Comparison of ENCODE assay signal across 28 cellular contexts in genomic region chr7:133445617-133446016, GRCh38.
"Had no signal": no experiment of that assay in that cellular context is flagged by ENCODE, and none has a peak within 500 bp of the region (broad histone marks: within the 10 kb centered on the region; RNA-seq: fewer than 3 reads in every experiment).

No MANE protein-coding gene starts in this region.

- ATAC-seq: stimulated activated effector memory CD8-positive, alpha-beta T cell treated with anti-CD3 and anti-CD28 coated beads, Interleukin-12 subunit alpha, Interleukin-12 subunit beta, amount 100 ng/mL, for 72 hours; stimulated activated memory B cell treated with anti-CD40 and anti-IgM and Interleukin-4, amounts not matched to agents 10 μg/mL and 1 μg/mL and 100 μg/mL, for 72 hours; stimulated activated naive CD8-positive, alpha-beta T cell treated with anti-CD3 and anti-CD28 coated beads, Interleukin-15, amount 100 ng/mL, for 72 hours; stimulated activated naive CD8-positive, alpha-beta T cell treated with anti-CD3 and anti-CD28 coated beads, Interleukin-15, Interleukin-2, amounts not matched to agents 100 U/mL and 50 U/mL, for 24 hours; upper lobe of right lung had no signal

- H3K27ac Mint-ChIP-seq: stimulated activated effector memory CD8-positive, alpha-beta T cell treated with anti-CD3 and anti-CD28 coated beads, Interleukin-12 subunit alpha, Interleukin-12 subunit beta, amount 100 ng/mL, for 72 hours; stimulated activated memory B cell treated with anti-CD40 and anti-IgM and Interleukin-4, amounts not matched to agents 10 μg/mL and 1 μg/mL and 100 μg/mL, for 72 hours; stimulated activated naive CD8-positive, alpha-beta T cell treated with anti-CD3 and anti-CD28 coated beads, Interleukin-15, amount 100 ng/mL, for 72 hours; stimulated activated naive CD8-positive, alpha-beta T cell treated with anti-CD3 and anti-CD28 coated beads, Interleukin-15, Interleukin-2, amounts not matched to agents 100 ng/mL and 50 ng/mL, for 24 hours; type B pancreatic cell had no signal

- H3K36me3 ChIP-seq: stomach, suprapubic skin, thoracic aorta, thyroid gland, tibial artery, tibial nerve, transverse colon, upper lobe of left lung, upper lobe of right lung, uterus, vagina had no signal

- H3K4me1 ChIP-seq: suprapubic skin, testis, thyroid gland, tibial artery, tibial nerve, transverse colon, upper lobe of left lung, upper lobe of right lung, uterus, vagina had no signal

- FAIRE-seq: urothelium cell line had no signal

- H3K9me3 Mint-ChIP-seq: stimulated activated effector memory CD8-positive, alpha-beta T cell treated with anti-CD3 and anti-CD28 coated beads, Interleukin-12 subunit alpha, Interleukin-12 subunit beta, amount 100 ng/mL, for 72 hours; stimulated activated memory B cell treated with anti-CD40 and anti-IgM and Interleukin-4, amounts not matched to agents 10 μg/mL and 1 μg/mL and 100 μg/mL, for 72 hours; stimulated activated naive CD8-positive, alpha-beta T cell treated with anti-CD3 and anti-CD28 coated beads, Interleukin-15, Interleukin-2, amounts not matched to agents 100 ng/mL and 50 ng/mL, for 24 hours; type B pancreatic cell had no signal

- H3K27me3 Mint-ChIP-seq: stimulated activated memory B cell treated with anti-CD40 and anti-IgM and Interleukin-4, amounts not matched to agents 10 μg/mL and 1 μg/mL and 100 μg/mL, for 72 hours; stimulated activated naive CD8-positive, alpha-beta T cell treated with anti-CD3 and anti-CD28 coated beads, Interleukin-15, amount 100 ng/mL, for 72 hours; stimulated activated naive CD8-positive, alpha-beta T cell treated with anti-CD3 and anti-CD28 coated beads, Interleukin-15, Interleukin-2, amounts not matched to agents 100 ng/mL and 50 ng/mL, for 24 hours; type B pancreatic cell had no signal

- DNase-seq: stimulated activated CD4-positive, alpha-beta T cell treated with anti-CD3 and anti-CD28 coated beads, Interleukin-2, amount 100 ng/mL, for 48 hours; stimulated activated CD4-positive, alpha-beta T cell treated with anti-CD3 and anti-CD28 coated beads, Interleukin-4, amount 100 ng/mL, for 1 hour; stimulated activated CD4-positive, alpha-beta T cell treated with anti-CD3 and anti-CD28 coated beads, Interleukin-4, amount 100 ng/mL, for 24 hours; stimulated activated CD4-positive, alpha-beta T cell treated with anti-CD3 and anti-CD28 coated beads, Interleukin-4, amount 100 ng/mL, for 4 hours; stimulated activated CD8-positive, alpha-beta memory T cell treated with anti-CD3 and anti-CD28 coated beads, Interleukin-4, amount 100 ng/mL, for 48 hours; stimulated activated naive CD4-positive, alpha-beta T cell; stimulated activated naive CD4-positive, alpha-beta T cell treated with Interleukin-2 at 50 U/mL for 16 hours; stimulated activated naive CD8-positive, alpha-beta T cell treated with anti-CD3 and anti-CD28 coated beads, Interleukin-15, amount 100 ng/mL, for 72 hours; stimulated activated naive CD8-positive, alpha-beta T cell treated with anti-CD3 and anti-CD28 coated beads, Interleukin-15, Interleukin-2, amounts not matched to agents 100 U/mL and 50 U/mL, for 24 hours; stomach; substantia nigra; testis; thyroid gland; tibial artery; transverse colon; trophoblast cell; upper lobe of left lung; upper lobe of right lung; uterus had no signal

- H3K36me3 Mint-ChIP-seq: stimulated activated effector memory CD8-positive, alpha-beta T cell treated with anti-CD3 and anti-CD28 coated beads, Interleukin-12 subunit alpha, Interleukin-12 subunit beta, amount 100 ng/mL, for 72 hours had no signal

- H3K4me3 Mint-ChIP-seq: stimulated activated effector memory CD8-positive, alpha-beta T cell treated with anti-CD3 and anti-CD28 coated beads, Interleukin-12 subunit alpha, Interleukin-12 subunit beta, amount 100 ng/mL, for 72 hours; stimulated activated memory B cell treated with anti-CD40 and anti-IgM and Interleukin-4, amounts not matched to agents 10 μg/mL and 1 μg/mL and 100 μg/mL, for 72 hours; stimulated activated naive CD8-positive, alpha-beta T cell treated with anti-CD3 and anti-CD28 coated beads, Interleukin-15, amount 100 ng/mL, for 72 hours; stimulated activated naive CD8-positive, alpha-beta T cell treated with anti-CD3 and anti-CD28 coated beads, Interleukin-15, Interleukin-2, amounts not matched to agents 100 ng/mL and 50 ng/mL, for 24 hours; type B pancreatic cell had no signal

- H3K9me3 ChIP-seq: stomach, suprapubic skin, testis, thoracic aorta, thyroid gland, tibial artery, tibial nerve, transverse colon, upper lobe of left lung, upper lobe of right lung, uterus, vagina had no signal

- H3K27ac ChIP-seq: stomach, suprapubic skin, testis, thoracic aorta, thyroid gland, tibial artery, tibial nerve, transverse colon, upper lobe of left lung, upper lobe of right lung, uterus, vagina had no signal

- H3K27me3 ChIP-seq: stomach, suprapubic skin, testis, thyroid gland, tibial artery, tibial nerve, transverse colon, upper lobe of left lung, upper lobe of right lung, uterus, vagina had no signal

- H3K4me3 ChIP-seq: stomach, suprapubic skin, testis, thoracic aorta, thyroid gland, tibial artery, tibial nerve, transverse colon, upper lobe of left lung, upper lobe of right lung, uterus, vagina had no signal
